21 cellular contexts compared by ENCODE assay signal in genomic region chr6:35429463-35429862, GRCh38.
"Had no signal": no experiment of that assay in that cellular context is flagged by ENCODE, and none has a peak within 500 bp of the region (broad histone marks: within the 10 kb centered on the region; RNA-seq: fewer than 3 reads in every experiment).

No MANE protein-coding gene starts in this region.

- H3K27me3 ChIP-seq: dorsolateral prefrontal cortex, gastrocnemius medialis, heart right ventricle, neutrophil, sigmoid colon, testis, tibial nerve, upper lobe of right lung, vagina had no signal

- H3K27ac Mint-ChIP-seq: naive thymus-derived CD4-positive, alpha-beta T cell; stimulated activated naive B cell treated with anti-CD40 and anti-IgM and Interleukin-4, amounts not matched to agents 10 μg/mL and 1 μg/mL and 100 μg/mL, for 72 hours; stimulated activated naive CD8-positive, alpha-beta T cell treated with anti-CD3 and anti-CD28 coated beads, Interleukin-15, amount 100 ng/mL, for 72 hours had no signal

- DNase-seq: dorsolateral prefrontal cortex; effector CD8-positive, alpha-beta T cell; gastrocnemius medialis; heart right ventricle; islet precursor cell; mammary epithelial cell; naive thymus-derived CD4-positive, alpha-beta T cell; nephron progenitor cell; posterior cingulate gyrus; sigmoid colon; stimulated activated CD4-positive, alpha-beta T cell treated with anti-CD3 and anti-CD28 coated beads, Interleukin-2, amount 100 ng/mL, for 24 hours; stimulated activated CD4-positive, alpha-beta T cell treated with anti-CD3 and anti-CD28 coated beads, Interleukin-4, amount 100 ng/mL, for 4 hours; stimulated activated naive B cell treated with anti-CD40 and anti-IgM and Interleukin-4, amounts not matched to agents 10 μg/mL and 1 μg/mL and 100 μg/mL, for 72 hours; stimulated activated naive CD8-positive, alpha-beta T cell treated with anti-CD3 and anti-CD28 coated beads, Interleukin-15, amount 100 ng/mL, for 72 hours; testis; upper lobe of right lung had no signal

- H3K4me1 Mint-ChIP-seq: stimulated activated naive CD8-positive, alpha-beta T cell treated with anti-CD3 and anti-CD28 coated beads, Interleukin-15, amount 100 ng/mL, for 72 hours had no signal

- H3K27me3 Mint-ChIP-seq: naive thymus-derived CD4-positive, alpha-beta T cell; stimulated activated naive B cell treated with anti-CD40 and anti-IgM and Interleukin-4, amounts not matched to agents 10 μg/mL and 1 μg/mL and 100 μg/mL, for 72 hours; stimulated activated naive CD8-positive, alpha-beta T cell treated with anti-CD3 and anti-CD28 coated beads, Interleukin-15, amount 100 ng/mL, for 72 hours had no signal

- H3K27ac ChIP-seq: dorsolateral prefrontal cortex, gastrocnemius medialis, heart right ventricle, neutrophil, sigmoid colon, skin epidermis, testis, tibial nerve, upper lobe of right lung, vagina had no signal

- H3K4me3 ChIP-seq: dorsolateral prefrontal cortex, gastrocnemius medialis, heart right ventricle, sigmoid colon, skin epidermis, testis, tibial nerve, upper lobe of right lung, vagina had no signal

- ATAC-seq: esophagus mucosa; gastrocnemius medialis; heart right ventricle; naive thymus-derived CD4-positive, alpha-beta T cell; stimulated activated naive B cell treated with anti-CD40 and anti-IgM and Interleukin-4, amounts not matched to agents 10 μg/mL and 1 μg/mL and 100 μg/mL, for 72 hours; stimulated activated naive CD8-positive, alpha-beta T cell treated with anti-CD3 and anti-CD28 coated beads, Interleukin-15, amount 100 ng/mL, for 72 hours; upper lobe of right lung had no signal

- H3K9me3 ChIP-seq: gastrocnemius medialis, testis, vagina had no signal

- H3K4me1 ChIP-seq: testis, vagina had no signal

- H3K4me3 Mint-ChIP-seq: naive thymus-derived CD4-positive, alpha-beta T cell; nephron progenitor cell; stimulated activated naive B cell treated with anti-CD40 and anti-IgM and Interleukin-4, amounts not matched to agents 10 μg/mL and 1 μg/mL and 100 μg/mL, for 72 hours; stimulated activated naive CD8-positive, alpha-beta T cell treated with anti-CD3 and anti-CD28 coated beads, Interleukin-15, amount 100 ng/mL, for 72 hours had no signal
